15 cellular contexts compared by ENCODE assay signal in genomic region chr5:51187953-51188591, GRCh38.
DNase-seq lines count a peak whose midpoint lies in the region; ATAC-seq, FAIRE-seq and TF ChIP-seq lines count a peak whose summit lies in the region.
"Had no signal": no experiment of that assay in that cellular context is flagged by ENCODE, and none has a peak within 500 bp of the region (broad histone marks: within the 10 kb centered on the region; RNA-seq: fewer than 3 reads in every experiment).

No MANE protein-coding gene starts in this region.

- H3K9me3 ChIP-seq in HUES48 (ENCODE audit: control insufficient read depth, insufficient read depth, low read length) (no peaks in the 10 kb centered on the region), neural cell (ENCODE audit: low read length) (no peaks in the 10 kb centered on the region), pancreas (no peaks in the 10 kb centered on the region)

- no peak for TF ChIP-seq EP300 in neural cell (conservative IDR thresholded peaks at IDR 0.05; ENCODE audit: poor library complexity, severe bottlenecking)

- no peak overlapping the region for H2AFZ ChIP-seq in neural cell (ENCODE audit: low read depth, low read length)

- no peak overlapping the region for H3K27ac ChIP-seq in HUES48 (ENCODE audit: low read depth, low read length)
- H3K27ac ChIP-seq in neural cell (ENCODE audit: low read length), result peak overlapping the region; percentile 29
- H3K27ac ChIP-seq in pancreas, result no peak overlapping the region

- no peak for TF ChIP-seq RAD21 in neural cell (conservative IDR thresholded peaks at IDR 0.05)

- WGBS in pancreas, 2 donors, result 53 to 61% methylated on average over 6 of the region's 6 CpGs

- DNase-seq in NCI-H2171 (lab: John Stamatoyannopoulos, UW), result peak; percentile 77
- peak; percentile 32 for DNase-seq in SK-N-DZ (ENCODE audit: low spot score)
- no peak for DNase-seq in pancreas
- no peak for DNase-seq in HK-2 (ENCODE audit: unreplicated experiment)
- DNase-seq: ACHN; CD4-positive, alpha-beta memory T cell; H7; Karpas-422; MM.1S; NCI-H1436 treated with DMSO at 0.1 percent for 48 hours; NCI-H774; SHP77 treated with DMSO at 0.1 percent for 48 hours had no signal

- H3K9ac ChIP-seq in HUES48 (ENCODE audit: low read depth, low read length) (no peak overlapping the region), neural cell (ENCODE audit: low read length) (no peak overlapping the region)

- H3K4me1 ChIP-seq in HUES48 (ENCODE audit: control insufficient read depth, insufficient read depth, low read length), result peaks cover 17% of the 10 kb centered on the region
- no peaks in the 10 kb centered on the region for H3K4me1 ChIP-seq in pancreas

- no peaks in the 10 kb centered on the region for H3K79me2 ChIP-seq in neural cell (replicated peaks; ENCODE audit: insufficient read depth, low read length)

- H3K36me3 ChIP-seq in HUES48 (ENCODE audit: control insufficient read depth, insufficient read depth, low read length) (no peaks in the 10 kb centered on the region), neural cell (ENCODE audit: insufficient read depth, low read length) (no peaks in the 10 kb centered on the region), pancreas (no peaks in the 10 kb centered on the region)

- H3K4me2 ChIP-seq in neural cell (ENCODE audit: low read length), result no peak overlapping the region

- no peak for TF ChIP-seq CTCF in neural cell (IDR thresholded peaks at IDR 0.05; ENCODE audit: poor library complexity, severe bottlenecking)
- TF ChIP-seq CTCF in pancreas (IDR thresholded peaks at IDR 0.05), result no peak

- H3F3A ChIP-seq in neural cell (ENCODE audit: insufficient read depth, low read length, poor library complexity, severe bottlenecking), result peaks cover 5% of the 10 kb centered on the region

- no peaks in the 10 kb centered on the region for H3K9me2 ChIP-seq in neural cell (ENCODE audit: insufficient read depth, low read length)

- no peak for ATAC-seq in pancreas
- no peak for ATAC-seq in GM19397 (IDR thresholded peaks at IDR 0.05; ENCODE audit: unreplicated experiment)

- H3K27me3 ChIP-seq in HUES48 (ENCODE audit: control insufficient read depth, insufficient read depth, low read length) (no peaks in the 10 kb centered on the region), neural cell (ENCODE audit: insufficient read depth, low read depth, low read length) (no peaks in the 10 kb centered on the region), pancreas (no peaks in the 10 kb centered on the region)

- H3K4me3 ChIP-seq in HUES48 (ENCODE audit: low read depth, low read length) (0 out of 2 replicates have a peak overlapping the region, but pooled peaks have one; percentile 10), neural cell (ENCODE audit: low read length) (no peak overlapping the region), pancreas (no peak overlapping the region)

- intact Hi-C loops in pancreas (cut with DNase I), result no loop called here

- FAIRE-seq in pancreas (lab: Jason Lieb, UNC), result no peak

- no peaks in the 10 kb centered on the region for H4K20me1 ChIP-seq in neural cell (ENCODE audit: insufficient read depth)

TF ChIP-seq in neural cell, 6 proteins besides CTCF, POLR2A, EP300 and RAD21:
- TF ChIP-seq POLR2AphosphoS5 (IDR thresholded peaks at IDR 0.05) (no peak), SMC3 (conservative IDR thresholded peaks at IDR 0.05; ENCODE audit: poor library complexity) (no peak), MXI1 (conservative IDR thresholded peaks at IDR 0.05; ENCODE audit: poor library complexity, severe bottlenecking) (no peak), TAF1 (IDR thresholded peaks at IDR 0.05; ENCODE audit: low read depth) (no peak), EZH2 (IDR thresholded peaks at IDR 0.05; ENCODE audit: borderline replicate concordance, insufficient read depth, low read length, poor library complexity, severe bottlenecking) (no peak), REST (IDR thresholded peaks at IDR 0.05; ENCODE audit: borderline replicate concordance) (no peak)

Comparison
In these comparisons a context has a peak if more than half of its experiments do, and no peak if none do; other contexts are left out.
1. DNase-seq: peak in NCI-H2171 (single experiment) and SK-N-DZ (single experiment); none in pancreas (0 of 6) and HK-2 (single experiment).